In genomic region chr4:47043821-47044220, GRCh38 we compare ENCODE assay signal across 34 cellular contexts. TPM values are rescaled to one million over a fixed set of nuclear protein-coding genes. Genes with fewer than 3 reads are reported as not detected.
"Had no signal": no experiment of that assay in that cellular context is flagged by ENCODE, and none has a peak within 500 bp of the region (broad histone marks: within the 10 kb centered on the region; RNA-seq: fewer than 3 reads in every experiment).

No MANE protein-coding gene starts in this region.

- ATAC-seq: activated CD8-positive, alpha-beta T cell treated with anti-CD3 and anti-CD28 coated beads for 36 hours; activated naive CD8-positive, alpha-beta T cell treated with anti-CD3 and anti-CD28 coated beads, Interleukin-2, amount 50 U/mL, for 24 hours; activated T-cell treated with anti-CD3 and anti-CD28 coated beads, Interleukin-2, amount 50 U/mL, for 4 hours; activated T-cell treated with anti-CD3 and anti-CD28 coated beads, Interleukin-2, amount 50 U/mL, for 72 hours; activated T-helper 17 cell treated with anti-CD3 and anti-CD28 coated beads, Interleukin-2, amount 50 U/mL, for 72 hours had no signal

- DNase-seq: activated B cell treated with CpG ODN at 0.5 μM for 24 hours; activated CD4-positive, alpha-beta memory T cell treated with anti-CD3 and anti-CD28 coated beads for 36 hours; activated CD4-positive, alpha-beta T cell treated with anti-CD3 and anti-CD28 coated beads for 4 hours; activated CD4-positive, alpha-beta T cell treated with anti-CD3 and anti-CD28 coated beads, Interleukin-2, amount 10 ng/mL, durations not matched to agents 24 days and 14 days; activated CD4-positive, alpha-beta T cell treated with anti-CD3 and anti-CD28 coated beads, Interleukin-2, amount 50 U/mL, for 1 hour; activated CD4-positive, alpha-beta T cell treated with anti-CD3 and anti-CD28 coated beads, Interleukin-2, amount 50 U/mL, for 4 hours; activated CD4-positive, CD25-positive, alpha-beta regulatory T cell treated with anti-CD3 and anti-CD28 coated beads, Interleukin-2, amount 50 U/mL, for 72 hours; activated CD8-positive, alpha-beta memory T cell treated with anti-CD3 and anti-CD28 coated beads, Interleukin-2, amount 50 U/mL, for 4 hours; activated CD8-positive, alpha-beta T cell treated with anti-CD3 and anti-CD28 coated beads for 36 hours; activated effector memory CD4-positive, alpha-beta T cell treated with anti-CD3 and anti-CD28 coated beads, Interleukin-2, amount 50 U/mL, for 16 hours; activated naive CD4-positive, alpha-beta T cell treated with anti-CD3 and anti-CD28 coated beads, Interleukin-2, amount 10 ng/mL, durations not matched to agents 7 days and 5 days; activated naive CD4-positive, alpha-beta T cell treated with Interleukin-2 at 50 U/mL for 16 hours; activated naive CD8-positive, alpha-beta T cell treated with anti-CD3 and anti-CD28 coated beads, Interleukin-2, amount 10 ng/mL, durations not matched to agents 7 days and 5 days; activated naive CD8-positive, alpha-beta T cell treated with anti-CD3 and anti-CD28 coated beads, Interleukin-2, amount 50 U/mL, for 24 hours; activated T-cell treated with anti-CD3 and anti-CD28 coated beads for 4 hours; activated T-cell treated with anti-CD3 and anti-CD28 coated beads, Interleukin-2, amount 50 U/mL, for 1 hour; activated T-cell treated with anti-CD3 and anti-CD28 coated beads, Interleukin-2, amount 50 U/mL, for 4 hours; activated T-cell treated with anti-CD3 and anti-CD28 coated beads, Interleukin-2, amount 50 U/mL, for 72 hours; amygdala; anterior cingulate cortex; caudate nucleus; cerebellar nuclear complex; T-helper 2 cell; T-helper 9 cell had no signal

- H3K27me3 ChIP-seq: ascending aorta, cardiac muscle cell had no signal

- FAIRE-seq: bronchial epithelial cell, TTC549 had no signal

- H3K9me3 ChIP-seq: ascending aorta had no signal

- H3K36me3 ChIP-seq: ascending aorta, cardiac muscle cell had no signal

- H3K4me1 ChIP-seq: ascending aorta had no signal

- H3K4me3 ChIP-seq: ascending aorta, cardiac muscle cell had no signal

- H3K27ac ChIP-seq: ascending aorta, cardiac muscle cell, VCaP had no signal

RNA-seq across cellular contexts. Expression of gene GABRB1, which starts 12.5 kb away (rescaled TPM):
- total RNA-seq: activated B cell treated with CpG ODN at 0.5 μM for 24 hours; activated CD4-positive, alpha-beta memory T cell treated with anti-CD3 and anti-CD28 coated beads for 36 hours; activated CD4-positive, alpha-beta T cell treated with anti-CD3 and anti-CD28 coated beads, Interleukin-2, amount 10 ng/mL, durations not matched to agents 24 days and 14 days; activated CD8-positive, alpha-beta memory T cell treated with anti-CD3 and anti-CD28 coated beads for 36 hours; activated CD8-positive, alpha-beta T cell treated with anti-CD3 and anti-CD28 coated beads for 36 hours; activated naive CD8-positive, alpha-beta T cell treated with anti-CD3 and anti-CD28 coated beads, Interleukin-2, amount 10 ng/mL, durations not matched to agents 7 days and 5 days; activated T-cell treated with anti-CD3 and anti-CD28 coated beads, Interleukin-2, amount 50 U/mL, for 4 hours; activated T-cell treated with anti-CD3 and anti-CD28 coated beads, Interleukin-2, amount 50 U/mL, for 72 hours; activated T-helper 1 cell treated with anti-CD3 and anti-CD28 coated beads, Interleukin-12 subunit alpha, Interleukin-12 subunit beta, Interleukin-2, Interleukin-4 antibody, amounts not matched to agents 30 ng/mL and 10 ng/mL and 1 ng/mL, durations not matched to agents 14 hours and 24 hours and 36 hours; activated T-helper 17 cell treated with anti-CD3 and anti-CD28 coated beads, Interleukin-2, amount 50 U/mL, for 72 hours; bronchial epithelial cell; chondrocyte had no signal

RNA-seq across cellular contexts. Expression of gene GABRA4, which starts 50.4 kb away (rescaled TPM):
- total RNA-seq: activated B cell treated with CpG ODN at 0.5 μM for 24 hours; activated CD4-positive, alpha-beta memory T cell treated with anti-CD3 and anti-CD28 coated beads for 36 hours; activated CD4-positive, alpha-beta T cell treated with anti-CD3 and anti-CD28 coated beads, Interleukin-2, amount 10 ng/mL, durations not matched to agents 24 days and 14 days; activated CD8-positive, alpha-beta memory T cell treated with anti-CD3 and anti-CD28 coated beads for 36 hours; activated CD8-positive, alpha-beta T cell treated with anti-CD3 and anti-CD28 coated beads for 36 hours; activated naive CD8-positive, alpha-beta T cell treated with anti-CD3 and anti-CD28 coated beads, Interleukin-2, amount 10 ng/mL, durations not matched to agents 7 days and 5 days; activated T-cell treated with anti-CD3 and anti-CD28 coated beads, Interleukin-2, amount 50 U/mL, for 4 hours; activated T-cell treated with anti-CD3 and anti-CD28 coated beads, Interleukin-2, amount 50 U/mL, for 72 hours; activated T-helper 1 cell treated with anti-CD3 and anti-CD28 coated beads, Interleukin-12 subunit alpha, Interleukin-12 subunit beta, Interleukin-2, Interleukin-4 antibody, amounts not matched to agents 30 ng/mL and 10 ng/mL and 1 ng/mL, durations not matched to agents 14 hours and 24 hours and 36 hours; activated T-helper 17 cell treated with anti-CD3 and anti-CD28 coated beads, Interleukin-2, amount 50 U/mL, for 72 hours; bronchial epithelial cell; chondrocyte had no signal
- polyA plus RNA-seq: adipose tissue had no signal
